ENCODE assay signal across 20 cellular contexts in the genomic region with DNA sequence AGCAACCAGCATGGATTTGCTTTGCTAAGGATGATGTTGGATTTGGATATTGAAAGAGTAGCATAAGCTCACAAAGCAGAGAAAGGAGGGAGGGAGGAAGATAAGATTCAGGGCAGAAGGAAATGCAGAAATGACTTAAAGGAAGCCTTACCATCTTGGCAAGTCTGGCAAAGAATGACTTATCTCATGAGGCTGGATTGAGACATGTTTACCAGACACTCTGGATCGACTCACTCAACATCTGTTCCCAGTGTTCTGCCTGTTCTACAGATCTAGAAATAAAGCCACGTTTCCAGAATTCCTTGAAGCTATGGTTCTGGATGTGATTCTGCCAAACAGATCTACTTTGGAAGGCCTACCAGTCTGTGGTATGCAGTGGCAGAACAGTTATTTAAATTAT. TPM values are rescaled to one million over a fixed set of nuclear protein-coding genes. Genes with fewer than 3 reads are reported as not detected.
DNase-seq lines count a peak whose midpoint lies in the region; TF ChIP-seq lines count a peak whose summit lies in the region.
"Had no signal": no experiment of that assay in that cellular context is flagged by ENCODE, and none has a peak within 500 bp of the region (broad histone marks: within the 10 kb centered on the region; RNA-seq: fewer than 3 reads in every experiment).

No MANE protein-coding gene starts in this region.

- POLR2A ChIA-PET in HEK293T (lab: Yijun Ruan, JAX): no interaction called here

- DNase-seq in RPMI7951 (ENCODE audit: low read depth): peak; percentile 15
- DNase-seq in fibroblast of peridontal ligament (ENCODE audit: extremely low read depth): peak; percentile 71
- peak; percentile 2 for DNase-seq in occipital lobe (lab: John Stamatoyannopoulos, UW)
- no peak for DNase-seq in DMS53 treated with DMSO at 0.1 percent for 48 hours (lab: John Stamatoyannopoulos, UW; ENCODE audit: unreplicated experiment)
- no peak for DNase-seq in SKM-1 treated with dmso at 0.1 percent for 144 hours (lab: John Stamatoyannopoulos, UW; ENCODE audit: unreplicated experiment)
- DNase-seq in T1000 (lab: John Stamatoyannopoulos, UW): no peak
- DNase-seq in HEK293T (ENCODE audit: extremely low spot score): no peak
- DNase-seq: DMS 273 treated with DMSO at 0.1 percent for 48 hours, EL, H7, Karpas-422, MG63, NCI-H1092, NCI-H146, NCI-H2107, NCI-H345, NCI-H526 treated with DMSO at 0.1 percent for 48 hours, SHP77 had no signal

- peak overlapping the region; percentile 63 for H3K27ac ChIP-seq in cingulate gyrus (ENCODE audit: low read depth, low read length)
- H3K27ac ChIP-seq: C4-2B had no signal

- CTCF ChIA-PET in HEK293T (lab: Yijun Ruan, JAX): interaction anchor here (1.2 kb wide), 1 partner anchor 105 kb away, joined by 4 read pairs; no protein-coding TSS in a partner anchor

TF ChIP-seq in HEK293T, 16 proteins besides CTCF, POLR2A, EP300 and RAD21:
- TF ChIP-seq ARNT (IDR thresholded peaks at IDR 0.05): no peak
- no peak for TF ChIP-seq NFRKB (IDR thresholded peaks at IDR 0.05)
- no peak for TF ChIP-seq TARDBP (IDR thresholded peaks at IDR 0.05)
- TF ChIP-seq, protein P1, sequence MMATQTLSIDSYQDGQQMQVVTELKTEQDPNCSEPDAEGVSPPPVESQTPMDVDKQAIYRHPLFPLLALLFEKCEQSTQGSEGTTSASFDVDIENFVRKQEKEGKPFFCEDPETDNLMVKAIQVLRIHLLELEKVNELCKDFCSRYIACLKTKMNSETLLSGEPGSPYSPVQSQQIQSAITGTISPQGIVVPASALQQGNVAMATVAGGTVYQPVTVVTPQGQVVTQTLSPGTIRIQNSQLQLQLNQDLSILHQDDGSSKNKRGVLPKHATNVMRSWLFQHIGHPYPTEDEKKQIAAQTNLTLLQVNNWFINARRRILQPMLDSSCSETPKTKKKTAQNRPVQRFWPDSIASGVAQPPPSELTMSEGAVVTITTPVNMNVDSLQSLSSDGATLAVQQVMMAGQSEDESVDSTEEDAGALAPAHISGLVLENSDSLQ (IDR thresholded peaks at IDR 0.05): no peak
- TF ChIP-seq FOXK2 (IDR thresholded peaks at IDR 0.05): no peak
- no peak for TF ChIP-seq BHLHE40 (IDR thresholded peaks at IDR 0.05; ENCODE audit: borderline replicate concordance)
- TF ChIP-seq SP1 (IDR thresholded peaks at IDR 0.05): no peak
- TF ChIP-seq FOXA1 (IDR thresholded peaks at IDR 0.05): no peak
- TF ChIP-seq FOXM1 (IDR thresholded peaks at IDR 0.05; ENCODE audit: borderline replicate concordance): no peak
- TF ChIP-seq SUZ12 (IDR thresholded peaks at IDR 0.05): no peak
- TF ChIP-seq ELF4 (IDR thresholded peaks at IDR 0.05): no peak
- TF ChIP-seq HDGF (IDR thresholded peaks at IDR 0.05; ENCODE audit: borderline replicate concordance): no peak
- TF ChIP-seq LEF1 (IDR thresholded peaks at IDR 0.05; ENCODE audit: borderline replicate concordance): no peak
- no peak for TF ChIP-seq ZNF384 (IDR thresholded peaks at IDR 0.05)
- TF ChIP-seq CTBP1 (IDR thresholded peaks at IDR 0.05; ENCODE audit: borderline replicate concordance): no peak
TF ChIP-seq in HEK293T: peak in this region for 0.

RNA-seq across cellular contexts. Expression of a gene that starts 38.8 kb away (rescaled TPM):
- total RNA-seq in RPMI7951 (2014; rRNA removed; shearing (Covaris generic)): 18.6 and 29.0 TPM in 2 replicates
- total RNA-seq in occipital lobe: 3.3 TPM

Comparison
In these comparisons a context has a peak if more than half of its experiments do, and no peak if none do; other contexts are left out.
1. DNase-seq: peak in RPMI7951 (single experiment), fibroblast of peridontal ligament (single experiment) and occipital lobe (single experiment); none in DMS53 treated with DMSO at 0.1 percent for 48 hours (single experiment), SKM-1 treated with dmso at 0.1 percent for 144 hours (single experiment), T1000 (single experiment) and HEK293T (single experiment).